In genomic region chr2:46171996-46172546, GRCh38 we compare ENCODE assay signal across 1 cellular context.
A peak's percentile ranks its signal among the peaks of the same experiment; 100 is the strongest.
TF ChIP-seq lines count a peak whose summit lies in the region.

No MANE protein-coding gene starts in this region.

TF ChIP-seq in HepG2, 621 proteins besides CTCF, POLR2A, EP300 and RAD21 (continued from another document):
- TF ChIP-seq HNRNPLL (IDR thresholded peaks at IDR 0.05; ENCODE audit: low read depth, low read length, poor library complexity, severe bottlenecking): peak; percentile 25
- TF ChIP-seq HDAC6 (IDR thresholded peaks at IDR 0.05; ENCODE audit: low read depth, low read length): no peak
- no peak for TF ChIP-seq WIZ (CRISPR knock-in tag; IDR thresholded peaks at IDR 0.05)
- no peak for TF ChIP-seq REST (IDR thresholded peaks at IDR 0.05; ENCODE audit: borderline replicate concordance in 1 of 2, low read depth in 1 of 2, low read length in 2 of 2)
- no peak for TF ChIP-seq CENPT (CRISPR knock-in tag; IDR thresholded peaks at IDR 0.05; ENCODE audit: low read depth)
- no peak for TF ChIP-seq XRCC5 (optimal IDR thresholded peaks at IDR 0.05; ENCODE audit: low read length)
- TF ChIP-seq ZBTB33 (CRISPR knock-in tag; IDR thresholded peaks at IDR 0.05): peak; percentile 26
- TF ChIP-seq TEAD3 (CRISPR knock-in tag; optimal IDR thresholded peaks at IDR 0.05; ENCODE audit: borderline replicate concordance): peak; percentile 92
